ENCODE assay signal across 1 cellular context in the genomic region with DNA sequence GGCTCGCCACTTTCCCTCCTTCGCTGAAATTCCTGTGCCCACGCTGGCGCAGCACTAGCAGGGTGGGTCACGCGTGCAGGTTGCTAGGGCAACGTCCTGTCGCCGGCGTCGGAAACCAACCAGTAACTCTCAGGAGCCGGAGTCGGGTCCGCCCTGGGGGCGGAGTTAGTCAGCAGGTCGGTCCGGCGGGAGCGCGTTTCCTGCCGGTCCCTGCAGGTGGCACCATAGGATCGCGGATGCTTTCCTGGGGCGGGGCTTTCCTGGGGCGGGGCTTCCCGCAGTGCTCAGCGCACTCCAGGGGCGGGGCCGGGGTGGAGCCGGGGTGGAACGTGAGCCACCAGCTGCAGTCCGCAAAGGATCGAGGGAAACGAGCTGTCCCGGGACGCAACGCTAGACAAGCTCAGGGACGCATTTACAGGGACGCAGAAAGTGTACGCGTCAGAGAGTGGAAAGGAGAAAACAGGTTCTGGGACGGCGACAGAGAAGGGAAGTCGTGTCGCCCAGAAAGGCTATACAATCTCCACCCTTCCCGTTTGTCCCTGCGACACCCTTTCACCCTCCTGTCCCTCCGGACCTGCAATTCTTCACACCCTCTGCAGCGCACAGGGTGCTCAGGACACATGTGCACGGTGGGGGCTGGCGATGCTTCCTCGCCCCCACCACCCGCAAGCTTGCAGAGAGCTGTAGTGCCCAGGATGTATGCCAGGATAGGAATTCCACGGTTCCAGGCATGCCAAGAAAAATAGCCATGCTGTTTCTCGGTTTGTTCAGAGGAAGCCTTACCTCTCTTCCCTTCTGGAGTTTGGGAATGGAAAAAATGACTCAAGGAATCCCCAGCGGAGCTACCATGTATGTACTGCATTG.
TF ChIP-seq lines count a peak whose summit lies in the region.

No MANE protein-coding gene starts in this region.

TF ChIP-seq in HepG2, 621 proteins besides CTCF, POLR2A, EP300 and RAD21 (continued from another document and continues in another):
- TF ChIP-seq, protein P1, sequence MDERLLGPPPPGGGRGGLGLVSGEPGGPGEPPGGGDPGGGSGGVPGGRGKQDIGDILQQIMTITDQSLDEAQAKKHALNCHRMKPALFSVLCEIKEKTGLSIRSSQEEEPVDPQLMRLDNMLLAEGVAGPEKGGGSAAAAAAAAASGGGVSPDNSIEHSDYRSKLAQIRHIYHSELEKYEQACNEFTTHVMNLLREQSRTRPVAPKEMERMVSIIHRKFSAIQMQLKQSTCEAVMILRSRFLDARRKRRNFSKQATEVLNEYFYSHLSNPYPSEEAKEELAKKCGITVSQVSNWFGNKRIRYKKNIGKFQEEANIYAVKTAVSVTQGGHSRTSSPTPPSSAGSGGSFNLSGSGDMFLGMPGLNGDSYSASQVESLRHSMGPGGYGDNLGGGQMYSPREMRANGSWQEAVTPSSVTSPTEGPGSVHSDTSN (CRISPR knock-in tag; IDR thresholded peaks at IDR 0.05) = peak; percentile 67; the same call in 1 of the 2 replicates
- no peak for TF ChIP-seq ZNF333 (CRISPR knock-in tag; IDR thresholded peaks at IDR 0.05; ENCODE audit: borderline replicate concordance)
- TF ChIP-seq GFI1 (CRISPR knock-in tag; IDR thresholded peaks at IDR 0.05; ENCODE audit: borderline replicate concordance) = no peak
- TF ChIP-seq JUND (CRISPR knock-in tag; IDR thresholded peaks at IDR 0.05) = no peak
- no peak for TF ChIP-seq HNF4A (CRISPR knock-in tag; IDR thresholded peaks at IDR 0.05)
- 0 out of 2 replicates have a peak, but pooled peaks have one; percentile 16 for TF ChIP-seq DR1 (CRISPR knock-in tag; IDR thresholded peaks at IDR 0.05)
- peak; percentile 82 for TF ChIP-seq ZNF687 (CRISPR knock-in tag; IDR thresholded peaks at IDR 0.05)
- no peak for TF ChIP-seq BCL3 (CRISPR knock-in tag; IDR thresholded peaks at IDR 0.05)
- TF ChIP-seq NR2C2 (CRISPR knock-in tag; IDR thresholded peaks at IDR 0.05; ENCODE audit: borderline replicate concordance) = 0 out of 2 replicates have a peak, but pooled peaks have one; percentile 23
- TF ChIP-seq SETDB1 (CRISPR knock-in tag; IDR thresholded peaks at IDR 0.05; ENCODE audit: borderline replicate concordance) = no peak
- TF ChIP-seq FOXO1 (CRISPR knock-in tag; IDR thresholded peaks at IDR 0.05) = peak; percentile 6; the same call in 1 of the 2 replicates
- TF ChIP-seq ZNF644 (CRISPR knock-in tag; IDR thresholded peaks at IDR 0.05; ENCODE audit: low read depth) = no peak
- 0 out of 2 replicates have a peak, but pooled peaks have one; percentile 12 for TF ChIP-seq HNF1A (IDR thresholded peaks at IDR 0.05; ENCODE audit: low read depth)
- peak; percentile 68; the same call in 1 of the 2 replicates for TF ChIP-seq HNF1A (CRISPR knock-in tag; IDR thresholded peaks at IDR 0.05; ENCODE audit: borderline replicate concordance)
- TF ChIP-seq RFX3 (CRISPR knock-in tag; IDR thresholded peaks at IDR 0.05) = peak; percentile 97
- TF ChIP-seq BATF2 (CRISPR knock-in tag; IDR thresholded peaks at IDR 0.05) = no peak; the same call in 1 of the 2 replicates
- no peak for TF ChIP-seq ZFP1 (CRISPR knock-in tag; IDR thresholded peaks at IDR 0.05)
- TF ChIP-seq NFATC3 (CRISPR knock-in tag; IDR thresholded peaks at IDR 0.05) = no peak
- TF ChIP-seq SP4 (CRISPR knock-in tag; IDR thresholded peaks at IDR 0.05) = peak; percentile 94
- TF ChIP-seq RFXAP (CRISPR knock-in tag; IDR thresholded peaks at IDR 0.05; ENCODE audit: borderline replicate concordance) = peak; percentile 74; the same call in 1 of the 2 replicates
- TF ChIP-seq, protein P2, sequence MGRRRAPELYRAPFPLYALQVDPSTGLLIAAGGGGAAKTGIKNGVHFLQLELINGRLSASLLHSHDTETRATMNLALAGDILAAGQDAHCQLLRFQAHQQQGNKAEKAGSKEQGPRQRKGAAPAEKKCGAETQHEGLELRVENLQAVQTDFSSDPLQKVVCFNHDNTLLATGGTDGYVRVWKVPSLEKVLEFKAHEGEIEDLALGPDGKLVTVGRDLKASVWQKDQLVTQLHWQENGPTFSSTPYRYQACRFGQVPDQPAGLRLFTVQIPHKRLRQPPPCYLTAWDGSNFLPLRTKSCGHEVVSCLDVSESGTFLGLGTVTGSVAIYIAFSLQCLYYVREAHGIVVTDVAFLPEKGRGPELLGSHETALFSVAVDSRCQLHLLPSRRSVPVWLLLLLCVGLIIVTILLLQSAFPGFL (CRISPR knock-in tag; IDR thresholded peaks at IDR 0.05) = no peak
- TF ChIP-seq KDM5B (CRISPR knock-in tag; IDR thresholded peaks at IDR 0.05; ENCODE audit: borderline replicate concordance) = no peak
- no peak for TF ChIP-seq TIGD3 (CRISPR knock-in tag; IDR thresholded peaks at IDR 0.05; ENCODE audit: borderline replicate concordance)
- TF ChIP-seq TBX3 (IDR thresholded peaks at IDR 0.05; ENCODE audit: borderline replicate concordance) = no peak
- no peak; the same call in 1 of the 2 replicates for TF ChIP-seq ARID3A (IDR thresholded peaks at IDR 0.05; ENCODE audit: low read depth, low read length)
- TF ChIP-seq SP140L (CRISPR knock-in tag; IDR thresholded peaks at IDR 0.05; ENCODE audit: borderline replicate concordance) = no peak
- TF ChIP-seq ZBTB7B (CRISPR knock-in tag; IDR thresholded peaks at IDR 0.05) = 0 out of 2 replicates have a peak, but pooled peaks have one; percentile 68
- peak; percentile 96 for TF ChIP-seq HDAC1 (CRISPR knock-in tag; IDR thresholded peaks at IDR 0.05)
- TF ChIP-seq ZNF775 (CRISPR knock-in tag; IDR thresholded peaks at IDR 0.05; ENCODE audit: borderline replicate concordance) = no peak; the same call in 1 of the 2 replicates
- no peak for TF ChIP-seq MAFK (conservative IDR thresholded peaks at IDR 0.05 in 1 of 2, IDR thresholded peaks at IDR 0.05 in 1 of 2; ENCODE audit: low read length in 2 of 2)
- TF ChIP-seq, protein P3, sequence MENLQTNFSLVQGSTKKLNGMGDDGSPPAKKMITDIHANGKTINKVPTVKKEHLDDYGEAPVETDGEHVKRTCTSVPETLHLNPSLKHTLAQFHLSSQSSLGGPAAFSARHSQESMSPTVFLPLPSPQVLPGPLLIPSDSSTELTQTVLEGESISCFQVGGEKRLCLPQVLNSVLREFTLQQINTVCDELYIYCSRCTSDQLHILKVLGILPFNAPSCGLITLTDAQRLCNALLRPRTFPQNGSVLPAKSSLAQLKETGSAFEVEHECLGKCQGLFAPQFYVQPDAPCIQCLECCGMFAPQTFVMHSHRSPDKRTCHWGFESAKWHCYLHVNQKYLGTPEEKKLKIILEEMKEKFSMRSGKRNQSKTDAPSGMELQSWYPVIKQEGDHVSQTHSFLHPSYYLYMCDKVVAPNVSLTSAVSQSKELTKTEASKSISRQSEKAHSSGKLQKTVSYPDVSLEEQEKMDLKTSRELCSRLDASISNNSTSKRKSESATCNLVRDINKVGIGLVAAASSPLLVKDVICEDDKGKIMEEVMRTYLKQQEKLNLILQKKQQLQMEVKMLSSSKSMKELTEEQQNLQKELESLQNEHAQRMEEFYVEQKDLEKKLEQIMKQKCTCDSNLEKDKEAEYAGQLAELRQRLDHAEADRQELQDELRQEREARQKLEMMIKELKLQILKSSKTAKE (CRISPR knock-in tag; IDR thresholded peaks at IDR 0.05; ENCODE audit: borderline replicate concordance) = no peak
- no peak for TF ChIP-seq ZNF720 (CRISPR knock-in tag; IDR thresholded peaks at IDR 0.05)
- TF ChIP-seq CBFB (CRISPR knock-in tag; IDR thresholded peaks at IDR 0.05) = 0 out of 2 replicates have a peak, but pooled peaks have one; percentile 29
- TF ChIP-seq ZNF558 (CRISPR knock-in tag; IDR thresholded peaks at IDR 0.05; ENCODE audit: borderline replicate concordance) = no peak
- TF ChIP-seq TARDBP (CRISPR knock-in tag; IDR thresholded peaks at IDR 0.05) = no peak
- no peak for TF ChIP-seq MEF2D (CRISPR knock-in tag; IDR thresholded peaks at IDR 0.05)
- no peak for TF ChIP-seq EHMT2 (IDR thresholded peaks at IDR 0.05; ENCODE audit: borderline replicate concordance, low read depth, low read length)
